In genomic region chr1:10415211-10415930, GRCh38 we compare ENCODE assay signal across 9 cellular contexts. TPM values are rescaled to one million over a fixed set of nuclear protein-coding genes. Genes with fewer than 3 reads are reported as not detected.
DNase-seq lines count a peak whose midpoint lies in the region; ATAC-seq and TF ChIP-seq lines count a peak whose summit lies in the region.
"Had no signal": no experiment of that assay in that cellular context is flagged by ENCODE, and none has a peak within 500 bp of the region (broad histone marks: within the 10 kb centered on the region; RNA-seq: fewer than 3 reads in every experiment).

No MANE protein-coding gene starts in this region.

- peak; percentile 18; the same call in 1 of the 2 replicates for ATAC-seq in PC-3
- no peak for ATAC-seq in GM21526 (IDR thresholded peaks at IDR 0.05; ENCODE audit: low FRiP score, unreplicated experiment)
- no peak for ATAC-seq in HG03457 (IDR thresholded peaks at IDR 0.05; ENCODE audit: unreplicated experiment)

- peak; percentile 41 for DNase-seq in DMS53 treated with DMSO at 0.1 percent for 48 hours (lab: John Stamatoyannopoulos, UW; ENCODE audit: unreplicated experiment)
- DNase-seq in PC-3 = peak; percentile 47
- DNase-seq in erythroblast (lab: John Stamatoyannopoulos, UW) = peak; percentile 89 to 91
- DNase-seq in glutamatergic neuron = no peak
- no peak for DNase-seq in T-helper 9 cell

- intact Hi-C loops in PC-3 (cut with micrococcal nuclease) = no loop called here

- no peaks in the 10 kb centered on the region for H3F3A ChIP-seq in PC-3 (ENCODE audit: low read length, unreplicated experiment)

- TF ChIP-seq CTCF in PC-3 (conservative IDR thresholded peaks at IDR 0.05; ENCODE audit: low read depth, low read length) = no peak
- peak; percentile 53 for TF ChIP-seq CTCF in neutrophil (IDR thresholded peaks at IDR 0.05)
- TF ChIP-seq CTCF in glutamatergic neuron (IDR thresholded peaks at IDR 0.05; ENCODE audit: partially characterized antibody, unreplicated experiment) = no peak

- H3K4me1 Mint-ChIP-seq in glutamatergic neuron (ENCODE audit: low read depth, unreplicated experiment) = peaks cover 5% of the 10 kb centered on the region

- peaks cover 5% of the 10 kb centered on the region for H3K27me3 Mint-ChIP-seq in glutamatergic neuron (ENCODE audit: unreplicated experiment)

- H3K9ac ChIP-seq in PC-3 (ENCODE audit: low read length) = peak overlapping the region; percentile 28

- peaks cover 3% of the 10 kb centered on the region for H3K9me3 Mint-ChIP-seq in glutamatergic neuron (ENCODE audit: unreplicated experiment)

- H4K20me1 ChIP-seq in PC-3 (ENCODE audit: low read length) = no peaks in the 10 kb centered on the region

- H3K4me1 ChIP-seq in PC-3 (ENCODE audit: insufficient read depth, low read length) = peaks cover 6% of the 10 kb centered on the region; the same call in 1 of the 2 replicates
- H3K4me1 ChIP-seq in neutrophil (ENCODE audit: control insufficient read depth in 1 of 2, insufficient read depth in 1 of 2, low read depth in 1 of 2, low read length in 1 of 2) = peaks cover 55 to 64% of the 10 kb centered on the region in 2 experiments
- H3K4me1 ChIP-seq: gastrocnemius medialis had no signal

- no peak overlapping the region for H3K4me3 ChIP-seq in PC-3 (ENCODE audit: low read length)
- peak overlapping the region; percentile 56 to 60 for H3K4me3 ChIP-seq in neutrophil (ENCODE audit: low read depth in 1 of 2, low read length in 1 of 2)
- H3K4me3 ChIP-seq: gastrocnemius medialis had no signal

- POLR2A ChIA-PET in PC-3 (lab: Charles Lee; ENCODE audit: unreplicated experiment) = no interaction called here

- BruUV-seq in PC-3 (replicated peaks; lab: Mats Ljungman, UMichigan) = no TSS peak

- H3K9me3 ChIP-seq in PC-3 (ENCODE audit: low read length) = no peaks in the 10 kb centered on the region
- no peaks in the 10 kb centered on the region for H3K9me3 ChIP-seq in neutrophil
- H3K9me3 ChIP-seq: gastrocnemius medialis had no signal

- no peak overlapping the region for H3K27ac Mint-ChIP-seq in glutamatergic neuron (ENCODE audit: unreplicated experiment)

- no peaks in the 10 kb centered on the region for H3K9me2 ChIP-seq in PC-3 (replicated peaks; ENCODE audit: low read length)

- H3K36me3 ChIP-seq in PC-3 (ENCODE audit: low read depth, low read length) = peaks cover 81% of the 10 kb centered on the region
- H3K36me3 ChIP-seq in neutrophil = peaks cover 85% of the 10 kb centered on the region

- no peaks in the 10 kb centered on the region for H3K79me2 ChIP-seq in PC-3 (ENCODE audit: low read length)

- H3K27ac ChIP-seq in PC-3 (ENCODE audit: low read length) (peak overlapping the region; percentile 52), neutrophil (peak overlapping the region; percentile 98)

- TF ChIP-seq POLR2A in erythroblast (IDR thresholded peaks at IDR 0.05; ENCODE audit: low read length) = peak; percentile 52

- H3K36me3 Mint-ChIP-seq in glutamatergic neuron (ENCODE audit: unreplicated experiment) = peaks cover 4% of the 10 kb centered on the region

- CTCF ChIA-PET in PC-3 (lab: Charles Lee) = no interaction called here

- no peak overlapping the region for H3K4me3 Mint-ChIP-seq in glutamatergic neuron (ENCODE audit: unreplicated experiment)

- H3K4me2 ChIP-seq in PC-3 (ENCODE audit: low read length) = no peak overlapping the region

- no peak overlapping the region for H2AFZ ChIP-seq in PC-3 (ENCODE audit: low read length)

- H3K27me3 ChIP-seq in PC-3 (ENCODE audit: low read length) = no peaks in the 10 kb centered on the region
- H3K27me3 ChIP-seq in neutrophil = no peaks in the 10 kb centered on the region
- H3K27me3 ChIP-seq: gastrocnemius medialis had no signal

RNA-seq across cellular contexts. Expression of gene CENPS, which starts 14.9 kb away (rescaled TPM):
- total RNA-seq in PC-3 (2014; rRNA removed) (16.3 and 19.5 TPM in 2 replicates), glutamatergic neuron (ENCODE audit: unreplicated experiment) (9.3 TPM)

RNA-seq across cellular contexts. Expression of gene PGD, which starts 16.5 kb away (rescaled TPM):
- total RNA-seq in PC-3 (2014; rRNA removed) (150 and 162 TPM in 2 replicates), glutamatergic neuron (ENCODE audit: unreplicated experiment) (304 TPM)

RNA-seq across cellular contexts. Expression of gene CORT, which starts 34.5 kb away (rescaled TPM):
- total RNA-seq in PC-3 (2014; rRNA removed) (1.2 TPM in 1 of 2 replicates, not detected in the other), glutamatergic neuron (ENCODE audit: unreplicated experiment) (0.59 TPM)

RNA-seq across cellular contexts. Expression of gene DFFA, which starts 57.0 kb away (rescaled TPM):
- total RNA-seq in PC-3 (2014; rRNA removed) (46.7 and 52.0 TPM in 2 replicates), glutamatergic neuron (ENCODE audit: unreplicated experiment) (38.0 TPM)

RNA-seq across cellular contexts. Expression of gene PEX14, which starts 59.4 kb away (rescaled TPM):
- total RNA-seq in PC-3 (2014; rRNA removed) (24.9 and 32.1 TPM in 2 replicates), glutamatergic neuron (ENCODE audit: unreplicated experiment) (25.8 TPM)

Comparison
In these comparisons a context has a peak if more than half of its experiments do, and no peak if none do; other contexts are left out.
1. DNase-seq: peak in DMS53 treated with DMSO at 0.1 percent for 48 hours (single experiment), PC-3 (single experiment) and erythroblast (2 of 2); none in glutamatergic neuron (single experiment) and T-helper 9 cell (single experiment).